Comparison of ENCODE assay signal across 8 cellular contexts in genomic region chr3:50337175-50337861, GRCh38. TPM values are rescaled to one million over a fixed set of nuclear protein-coding genes. Genes with fewer than 3 reads are reported as not detected.
A peak's percentile ranks its signal among the peaks of the same experiment; 100 is the strongest.
DNase-seq lines count a peak whose midpoint lies in the region; FAIRE-seq and TF ChIP-seq lines count a peak whose summit lies in the region.

No MANE protein-coding gene starts in this region.

- H3K9me3 Mint-ChIP-seq in activated naive CD4-positive, alpha-beta T cell treated with anti-CD3 and anti-CD28 coated beads for 36 hours: no peaks in the 10 kb centered on the region

- peaks cover 20% of the 10 kb centered on the region for H3K4me1 ChIP-seq in SJSA1 (replicated peaks)

- H3K4me1 Mint-ChIP-seq in activated naive CD4-positive, alpha-beta T cell treated with anti-CD3 and anti-CD28 coated beads for 36 hours (ENCODE audit: low read depth): peaks cover 57% of the 10 kb centered on the region

- peaks cover 40% of the 10 kb centered on the region for H3K36me3 ChIP-seq in SJSA1

- H3K27ac ChIP-seq in SJSA1: peak overlapping the region; percentile 78

- peak overlapping the region; percentile 97 for H3K4me3 ChIP-seq in HFF-Myc (replicated peaks; ENCODE audit: low read depth, low read length)
- H3K4me3 ChIP-seq in SJSA1: peak overlapping the region; percentile 68

- FAIRE-seq in frontal cortex (lab: Jason Lieb, UNC): no peak

- DNase-seq in GM04503 (ENCODE audit: low read depth): peak; percentile 93
- peak; percentile 94 for DNase-seq in HFF-Myc (ENCODE audit: extremely low read depth, low read depth)
- DNase-seq in MV-4-11 (lab: John Stamatoyannopoulos, UW): peak; percentile 98
- DNase-seq in SJSA1 (ENCODE audit: low read depth in 1 of 2, low spot score in 2 of 2): peak; percentile 93 to 99
- peak; percentile 99 for DNase-seq in activated naive CD4-positive, alpha-beta T cell treated with anti-CD3 and anti-CD28 coated beads for 36 hours
- DNase-seq in frontal cortex (ENCODE audit: low spot score in 2 of 2): peak; percentile 99 to 100
- DNase-seq in non-pigmented ciliary epithelial cell (ENCODE audit: low read depth): peak; percentile 97
- peak; percentile 97 for DNase-seq in superior temporal gyrus (ENCODE audit: extremely low spot score)

- CTCF ChIA-PET in activated naive CD4-positive, alpha-beta T cell treated with anti-CD3 and anti-CD28 coated beads for 36 hours (lab: Charles Lee): interaction anchor here (0.9 to 4.2 kb wide), 8 partner anchors 8 to 143 kb away, joined by 3 to 31 read pairs (median 6); partner anchors contain the start of genes CYB561D2, HYAL2, HYAL3 and NAA80

- H3K27me3 ChIP-seq in SJSA1 (replicated peaks): no peaks in the 10 kb centered on the region

- intact Hi-C loops in activated naive CD4-positive, alpha-beta T cell treated with anti-CD3 and anti-CD28 coated beads for 36 hours (cut with micrococcal nuclease): loop anchor here (1.0 to 5.0 kb wide), 7 partner anchors 9 to 275 kb away; partner anchors contain the start of genes CYB561D2, HYAL3, IFRD2 and NAA80

- peak overlapping the region; percentile 94 for H3K4me3 Mint-ChIP-seq in activated naive CD4-positive, alpha-beta T cell treated with anti-CD3 and anti-CD28 coated beads for 36 hours

- peak overlapping the region; percentile 94 for H3K27ac Mint-ChIP-seq in activated naive CD4-positive, alpha-beta T cell treated with anti-CD3 and anti-CD28 coated beads for 36 hours

- H3K36me3 Mint-ChIP-seq in activated naive CD4-positive, alpha-beta T cell treated with anti-CD3 and anti-CD28 coated beads for 36 hours (ENCODE audit: low read depth): peaks cover 44% of the 10 kb centered on the region

- no peak for TF ChIP-seq CTCF in HFF-Myc (IDR thresholded peaks at IDR 0.05; ENCODE audit: low read depth, low read length, missing control alignments)

- H3K27me3 Mint-ChIP-seq in activated naive CD4-positive, alpha-beta T cell treated with anti-CD3 and anti-CD28 coated beads for 36 hours (ENCODE audit: low read depth): no peaks in the 10 kb centered on the region

- H3K9me3 ChIP-seq in SJSA1 (replicated peaks): no peaks in the 10 kb centered on the region

RNA-seq across cellular contexts. Expression of gene RASSF1, which starts 3.3 kb away (rescaled TPM):
- 17.4 and 21.1 TPM in 2 replicates for total RNA-seq in SJSA1 (2014; rRNA removed; shearing (Covaris generic))
- total RNA-seq in activated naive CD4-positive, alpha-beta T cell treated with anti-CD3 and anti-CD28 coated beads for 36 hours: 10 to 100 TPM; 37.5 to 38.5 TPM
- total RNA-seq in frontal cortex: 12.6 TPM

RNA-seq across cellular contexts. Expression of gene ZMYND10, which starts 8.2 kb away (rescaled TPM):
- 0.97 TPM in 1 of 2 replicates, not detected in the other for total RNA-seq in SJSA1 (2014; rRNA removed; shearing (Covaris generic))
- under 1 TPM; 0.54 to 0.57 TPM for total RNA-seq in activated naive CD4-positive, alpha-beta T cell treated with anti-CD3 and anti-CD28 coated beads for 36 hours
- 3.7 TPM for total RNA-seq in frontal cortex

RNA-seq across cellular contexts. Expression of gene TUSC2, which starts 9.3 kb away (rescaled TPM):
- total RNA-seq in SJSA1 (2014; rRNA removed; shearing (Covaris generic)): 18.7 and 46.7 TPM in 2 replicates
- 10 to 100 TPM; 14.1 to 14.4 TPM for total RNA-seq in activated naive CD4-positive, alpha-beta T cell treated with anti-CD3 and anti-CD28 coated beads for 36 hours
- 16.7 TPM for total RNA-seq in frontal cortex

RNA-seq across cellular contexts. Expression of gene NPRL2, which starts 13.3 kb away (rescaled TPM):
- total RNA-seq in SJSA1 (2014; rRNA removed; shearing (Covaris generic)): 4.9 and 9.9 TPM in 2 replicates
- total RNA-seq in activated naive CD4-positive, alpha-beta T cell treated with anti-CD3 and anti-CD28 coated beads for 36 hours: 10 to 100 TPM; 27.7 to 31.3 TPM
- total RNA-seq in frontal cortex: 20.8 TPM

RNA-seq across cellular contexts. Expression of gene CYB561D2, which starts 13.3 kb away (rescaled TPM):
- 13.7 and 14.3 TPM in 2 replicates for total RNA-seq in SJSA1 (2014; rRNA removed; shearing (Covaris generic))
- 10 to 100 TPM; 11.0 to 11.3 TPM for total RNA-seq in activated naive CD4-positive, alpha-beta T cell treated with anti-CD3 and anti-CD28 coated beads for 36 hours
- total RNA-seq in frontal cortex: 11.0 TPM

Comparison
In these comparisons a context has a peak if more than half of its experiments do, and no peak if none do; other contexts are left out.
1. Peak in every context shown above with its lines: DNase-seq, H3K4me3 ChIP-seq and H3K27ac ChIP-seq.